ENCODE assay signal across 27 cellular contexts in the genomic region with DNA sequence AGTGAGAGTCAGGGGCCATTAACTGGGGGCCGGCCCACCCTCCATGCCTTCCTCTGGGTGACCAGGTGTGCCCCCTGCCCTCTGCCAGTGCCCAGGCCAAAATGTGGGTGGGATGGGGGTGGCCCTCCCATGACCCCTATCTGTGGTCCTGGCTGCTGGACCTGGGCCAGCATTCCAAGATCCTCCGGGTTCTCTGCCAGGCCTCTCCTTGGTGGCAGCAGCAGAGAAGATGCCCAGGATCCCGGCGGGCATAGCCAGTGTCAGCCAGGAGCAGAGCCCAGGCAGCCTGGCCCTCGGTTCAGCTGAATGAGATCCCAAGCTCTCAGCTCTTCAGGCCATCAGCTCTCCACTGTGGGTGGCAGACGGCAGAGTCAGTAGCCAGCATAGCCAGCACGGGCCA. TPM values are rescaled to one million over a fixed set of nuclear protein-coding genes. Genes with fewer than 3 reads are reported as not detected.
DNase-seq lines count a peak whose midpoint lies in the region; ATAC-seq and TF ChIP-seq lines count a peak whose summit lies in the region.
"Had no signal": no experiment of that assay in that cellular context is flagged by ENCODE, and none has a peak within 500 bp of the region (broad histone marks: within the 10 kb centered on the region; RNA-seq: fewer than 3 reads in every experiment).

No MANE protein-coding gene starts in this region.

- H3K9me3 Mint-ChIP-seq in activated naive CD4-positive, alpha-beta T cell treated with anti-CD3 and anti-CD28 coated beads for 36 hours = peaks cover 20% of the 10 kb centered on the region

- H3K4me3 Mint-ChIP-seq in activated naive CD4-positive, alpha-beta T cell treated with anti-CD3 and anti-CD28 coated beads for 36 hours = no peak overlapping the region
- H3K4me3 Mint-ChIP-seq: CD8-positive, alpha-beta memory T cell had no signal

- WGBS in sigmoid colon, 2 donors = 86 to 87% methylated on average over 7 of the region's 7 CpGs

- no peaks in the 10 kb centered on the region for H3K27me3 ChIP-seq in RWPE2 (ENCODE audit: insufficient read depth, poor library complexity, severe bottlenecking)
- H3K27me3 ChIP-seq in lower lobe of right lung (ENCODE audit: low read depth) = peaks cover 15% of the 10 kb centered on the region
- H3K27me3 ChIP-seq in sigmoid colon = peaks cover 0 to 35% (median 0%) of the 10 kb centered on the region in 3 donors

- DNase-seq in activated naive CD4-positive, alpha-beta T cell treated with anti-CD3 and anti-CD28 coated beads for 36 hours = peak; percentile 1
- DNase-seq in activated naive CD4-positive, alpha-beta T cell treated with anti-CD3 and anti-CD28 coated beads, Interleukin-2, amount 50 U/mL, for 16 hours = no peak
- DNase-seq in RWPE2 (ENCODE audit: low spot score) (peak; percentile 19), lower lobe of right lung (peak; percentile 40), sigmoid colon (peak; percentile 50), DMS153 treated with DMSO at 0.1 percent for 48 hours (lab: John Stamatoyannopoulos, UW; ENCODE audit: unreplicated experiment) (no peak)
- no peak for DNase-seq in stimulated activated CD4-positive, alpha-beta T cell treated with anti-CD3 and anti-CD28 coated beads, Interleukin-2, amount 100 ng/mL, for 48 hours
- DNase-seq: AML-193; C1 segment of cervical spinal cord; Calu3; CD8-positive, alpha-beta memory T cell; DMS153; Karpas-422; NCI-H1105 treated with DMSO at 0.1 percent for 48 hours; NCI-H2029 treated with DMSO at 0.1 percent for 48 hours; NCI-H2171; NCI-H345; NCI-H524; NCI-H774; NK-92 treated with Interleukin-12 subunit alpha and Interleukin-12 subunit beta, amount 100 ng/mL, for 24 hours had no signal

- no peak for TF ChIP-seq POLR2A in sigmoid colon (IDR thresholded peaks at IDR 0.05)

- H3K27ac Mint-ChIP-seq in activated naive CD4-positive, alpha-beta T cell treated with anti-CD3 and anti-CD28 coated beads for 36 hours = no peak overlapping the region

- TF ChIP-seq EP300 in sigmoid colon (IDR thresholded peaks at IDR 0.05) = no peak

- H3K36me3 ChIP-seq in RWPE2 (ENCODE audit: low read depth) (no peaks in the 10 kb centered on the region), lower lobe of right lung (no peaks in the 10 kb centered on the region), sigmoid colon (no peaks in the 10 kb centered on the region)

- ATAC-seq in RWPE2 (ENCODE audit: low read depth) (no peak), lower lobe of right lung (no peak), GM18870 (IDR thresholded peaks at IDR 0.05; ENCODE audit: unreplicated experiment) (no peak)

- intact Hi-C loops in activated naive CD4-positive, alpha-beta T cell treated with anti-CD3 and anti-CD28 coated beads for 36 hours (cut with micrococcal nuclease) = no loop called here
- intact Hi-C loops in lower lobe of right lung (cut with DNase I) (no loop called here), sigmoid colon (cut with DNase I) (no loop called here)

- H3K4me1 ChIP-seq in RWPE2 (ENCODE audit: insufficient read depth, poor library complexity, severe bottlenecking) (no peaks in the 10 kb centered on the region), lower lobe of right lung (no peaks in the 10 kb centered on the region), sigmoid colon (no peaks in the 10 kb centered on the region)

- no peak overlapping the region for H3K27ac ChIP-seq in RWPE2 (ENCODE audit: poor library complexity, severe bottlenecking)
- H3K27ac ChIP-seq in lower lobe of right lung = no peak overlapping the region
- no peak overlapping the region for H3K27ac ChIP-seq in sigmoid colon
- H3K27ac ChIP-seq: RWPE1 had no signal

- CTCF ChIA-PET in activated naive CD4-positive, alpha-beta T cell treated with anti-CD3 and anti-CD28 coated beads for 36 hours (lab: Charles Lee) = no interaction called here

- no peak for TF ChIP-seq CTCF in RWPE2 (IDR thresholded peaks at IDR 0.05; ENCODE audit: poor library complexity, severe bottlenecking)
- no peak for TF ChIP-seq CTCF in lower lobe of right lung (IDR thresholded peaks at IDR 0.05)
- no peak for TF ChIP-seq CTCF in sigmoid colon (IDR thresholded peaks at IDR 0.05)

- H3K4me1 Mint-ChIP-seq in activated naive CD4-positive, alpha-beta T cell treated with anti-CD3 and anti-CD28 coated beads for 36 hours (ENCODE audit: low read depth) = no peaks in the 10 kb centered on the region
- H3K4me1 Mint-ChIP-seq: CD8-positive, alpha-beta memory T cell had no signal

- H3K36me3 Mint-ChIP-seq in activated naive CD4-positive, alpha-beta T cell treated with anti-CD3 and anti-CD28 coated beads for 36 hours (ENCODE audit: low read depth) = no peaks in the 10 kb centered on the region

- peaks cover 2% of the 10 kb centered on the region for H3K27me3 Mint-ChIP-seq in activated naive CD4-positive, alpha-beta T cell treated with anti-CD3 and anti-CD28 coated beads for 36 hours (ENCODE audit: low read depth)

- H3K4me3 ChIP-seq in RWPE2 (ENCODE audit: severe bottlenecking) (no peak overlapping the region), lower lobe of right lung (no peak overlapping the region), sigmoid colon (no peak overlapping the region)

- H3K9me3 ChIP-seq in RWPE2 (ENCODE audit: severe bottlenecking) (peaks cover 2% of the 10 kb centered on the region), lower lobe of right lung (peaks cover 11% of the 10 kb centered on the region), sigmoid colon (peaks cover 0 to 10% (median 8%) of the 10 kb centered on the region in 4 donors)

RNA-seq across cellular contexts. Expression of gene ACTRT2, which starts 31.3 kb away (rescaled TPM):
- total RNA-seq in activated naive CD4-positive, alpha-beta T cell treated with anti-CD3 and anti-CD28 coated beads for 36 hours = not detected
- total RNA-seq in lower lobe of right lung = not detected
- total RNA-seq in sigmoid colon = not detected
- polyA plus RNA-seq in sigmoid colon = not detected
- total RNA-seq: A172; Calu3; CD8-positive, alpha-beta memory T cell; Daoy; H4; M059J had no signal
- polyA plus RNA-seq: AG04450; CD8-positive, alpha-beta memory T cell had no signal

Comparison
In these comparisons a context has a peak if more than half of its experiments do, and no peak if none do; other contexts are left out.
1. DNase-seq: peak in activated naive CD4-positive, alpha-beta T cell treated with anti-CD3 and anti-CD28 coated beads for 36 hours (single experiment), RWPE2 (single experiment), lower lobe of right lung (single experiment) and sigmoid colon (single experiment); none in activated naive CD4-positive, alpha-beta T cell treated with anti-CD3 and anti-CD28 coated beads, Interleukin-2, amount 50 U/mL, for 16 hours (single experiment), stimulated activated CD4-positive, alpha-beta T cell treated with anti-CD3 and anti-CD28 coated beads, Interleukin-2, amount 100 ng/mL, for 48 hours (0 of 2) and DMS153 treated with DMSO at 0.1 percent for 48 hours (single experiment).